13 cellular contexts compared by ENCODE assay signal in genomic region chr12:88144037-88144436, GRCh38. TPM values are rescaled to one million over a fixed set of nuclear protein-coding genes. Genes with fewer than 3 reads are reported as not detected.
DNase-seq lines count a peak whose midpoint lies in the region; ATAC-seq and TF ChIP-seq lines count a peak whose summit lies in the region.
"Had no signal": no experiment of that assay in that cellular context is flagged by ENCODE, and none has a peak within 500 bp of the region (broad histone marks: within the 10 kb centered on the region; RNA-seq: fewer than 3 reads in every experiment).

No MANE protein-coding gene starts in this region.

- no peak for DNase-seq in activated T-cell treated with anti-CD3 and anti-CD28 coated beads, Interleukin-2, amount 50 U/mL, for 4 hours
- no peak for DNase-seq in activated T-cell treated with anti-CD3 and anti-CD28 coated beads, Interleukin-2, amount 50 U/mL, for 1 hour
- DNase-seq in NB4 (ENCODE audit: low read depth) (no peak), esophagus squamous epithelium (lab: John Stamatoyannopoulos, UW) (no peak)
- DNase-seq: activated CD4-positive, alpha-beta T cell treated with anti-CD3 and anti-CD28 coated beads for 36 hours; IMR-90; NCI-H345; SW 1271 had no signal

- TF ChIP-seq POLR2A in NB4 (IDR thresholded peaks at IDR 0.05; ENCODE audit: extremely low read depth, insufficient read length) (no peak), esophagus squamous epithelium (IDR thresholded peaks at IDR 0.05) (no peak)

- no peak overlapping the region for H3K9ac ChIP-seq in skeletal muscle satellite cell (ENCODE audit: low read depth, low read length)

- intact Hi-C loops in esophagus squamous epithelium (cut with DNase I), result loop anchor here (10.0 kb wide), 1 partner anchor 431 kb away; no protein-coding TSS in a partner anchor

- H3K4me1 Mint-ChIP-seq in activated T-cell treated with anti-CD3 and anti-CD28 coated beads, Interleukin-2, amount 50 U/mL, for 4 hours (ENCODE audit: low read depth), result peaks cover 39% of the 10 kb centered on the region

- peaks cover 3% of the 10 kb centered on the region for H3K36me3 Mint-ChIP-seq in activated T-cell treated with anti-CD3 and anti-CD28 coated beads, Interleukin-2, amount 50 U/mL, for 4 hours (ENCODE audit: insufficient read depth)

- H3K36me3 ChIP-seq in esophagus squamous epithelium (no peaks in the 10 kb centered on the region), skeletal muscle satellite cell (ENCODE audit: insufficient read depth, low read length) (no peaks in the 10 kb centered on the region)
- H3K36me3 ChIP-seq: thoracic aorta had no signal

- H3K4me2 ChIP-seq in skeletal muscle satellite cell (ENCODE audit: low read length), result peak overlapping the region; percentile 90

- H3K27me3 Mint-ChIP-seq in activated T-cell treated with anti-CD3 and anti-CD28 coated beads, Interleukin-2, amount 50 U/mL, for 4 hours (ENCODE audit: low read depth), result no peaks in the 10 kb centered on the region
- H3K27me3 Mint-ChIP-seq: activated CD4-positive, alpha-beta T cell treated with anti-CD3 and anti-CD28 coated beads for 36 hours had no signal

- ATAC-seq in activated T-cell treated with anti-CD3 and anti-CD28 coated beads, Interleukin-2, amount 50 U/mL, for 4 hours, result no peak
- ATAC-seq in HG02623 (IDR thresholded peaks at IDR 0.05; ENCODE audit: unreplicated experiment) (no peak), GM21360 (IDR thresholded peaks at IDR 0.05; ENCODE audit: unreplicated experiment) (no peak), GM21825 (IDR thresholded peaks at IDR 0.05; ENCODE audit: unreplicated experiment) (no peak)
- ATAC-seq: activated CD4-positive, alpha-beta T cell treated with anti-CD3 and anti-CD28 coated beads for 36 hours had no signal

- peak overlapping the region; percentile 28 for H3K4me3 Mint-ChIP-seq in activated T-cell treated with anti-CD3 and anti-CD28 coated beads, Interleukin-2, amount 50 U/mL, for 4 hours

- peaks cover 7 to 60% (median 14%) of the 10 kb centered on the region in 3 donors for H3K4me1 ChIP-seq in esophagus squamous epithelium
- H3K4me1 ChIP-seq in skeletal muscle satellite cell (ENCODE audit: control insufficient read depth, insufficient read depth, low read length), result peaks cover 3% of the 10 kb centered on the region

- 59 to 73% methylated on average over 5 of the region's 5 CpGs for WGBS in esophagus squamous epithelium, 2 donors

- no peak for TF ChIP-seq CTCF in NB4 (IDR thresholded peaks at IDR 0.05; ENCODE audit: low read depth, low read length)
- TF ChIP-seq CTCF in esophagus squamous epithelium (IDR thresholded peaks at IDR 0.05), result no peak

- H3K4me3 ChIP-seq in NB4 (ENCODE audit: low read depth, low read length) (peak overlapping the region; percentile 2), esophagus squamous epithelium (peak overlapping the region in 2 of 4 donors; percentile 77 to 82), skeletal muscle satellite cell (ENCODE audit: low read length) (peak overlapping the region; percentile 22)
- H3K4me3 ChIP-seq: thoracic aorta had no signal

- H3K27ac ChIP-seq in esophagus squamous epithelium, result peak overlapping the region; percentile 11 to 91 (median 76)
- H3K27ac ChIP-seq: thoracic aorta had no signal

- H3K27me3 ChIP-seq in esophagus squamous epithelium, result no peaks in the 10 kb centered on the region
- H3K27me3 ChIP-seq in skeletal muscle satellite cell (ENCODE audit: control insufficient read depth, insufficient read depth, low read length), result no peaks in the 10 kb centered on the region

- no peaks in the 10 kb centered on the region for H3K9me3 Mint-ChIP-seq in activated T-cell treated with anti-CD3 and anti-CD28 coated beads, Interleukin-2, amount 50 U/mL, for 4 hours

- H3K9me3 ChIP-seq in esophagus squamous epithelium (no peaks in the 10 kb centered on the region), skeletal muscle satellite cell (replicated peaks; ENCODE audit: low read length) (no peaks in the 10 kb centered on the region)
- H3K9me3 ChIP-seq: thoracic aorta had no signal

RNA-seq across cellular contexts. Expression of gene TMTC3, which starts 1.9 kb away (rescaled TPM):
- 1 to 10 TPM; 7.5 to 7.7 (median 7.5) TPM for total RNA-seq in activated T-cell treated with anti-CD3 and anti-CD28 coated beads, Interleukin-2, amount 50 U/mL, for 4 hours
- total RNA-seq in esophagus squamous epithelium, result 10 to 100 TPM; 23.3 to 60.9 (median 32.8) TPM
- 47.7 and 59.0 TPM in 2 replicates for total RNA-seq in skeletal muscle satellite cell (2012; rRNA removed)

RNA-seq across cellular contexts. Expression of gene CEP290, which starts 2.1 kb away (rescaled TPM):
- total RNA-seq in activated T-cell treated with anti-CD3 and anti-CD28 coated beads, Interleukin-2, amount 50 U/mL, for 4 hours, result 10 to 100 TPM; 15.1 to 16.0 (median 15.8) TPM
- total RNA-seq in esophagus squamous epithelium, result 10 to 100 TPM in 1 of 4 donors, 1 to 10 TPM in 2, under 1 TPM in 1; 0.72 to 15.8 (median 4.3) TPM
- total RNA-seq in skeletal muscle satellite cell (2012; rRNA removed), result 25.6 and 31.4 TPM in 2 replicates
